ENCODE assay signal across 8 cellular contexts in genomic region chr13:101919541-101920306, GRCh38.
DNase-seq lines count a peak whose midpoint lies in the region; ATAC-seq, FAIRE-seq and TF ChIP-seq lines count a peak whose summit lies in the region.

No MANE protein-coding gene starts in this region.

- no peaks in the 10 kb centered on the region for H3K9me3 ChIP-seq in left lung

- H3K36me3 ChIP-seq in left lung, result no peaks in the 10 kb centered on the region

- FAIRE-seq in D721Med (lab: Jason Lieb, UNC), result no peak

- H3K4me1 ChIP-seq in left lung, result peaks cover 0 to 4% of the 10 kb centered on the region in 2 donors

- peak overlapping the region; percentile 42 for H3K4me3 ChIP-seq in choroid plexus epithelial cell (ENCODE audit: low read depth, low read length)
- no peak overlapping the region for H3K4me3 ChIP-seq in left lung

- peak; percentile 57 for ATAC-seq in left lung
- ATAC-seq in GM18861 (IDR thresholded peaks at IDR 0.05; ENCODE audit: unreplicated experiment), result no peak

- TF ChIP-seq CTCF in D721Med (IDR thresholded peaks at IDR 0.05; ENCODE audit: insufficient read depth, missing control alignments) (peak; percentile 21), choroid plexus epithelial cell (conservative IDR thresholded peaks at IDR 0.05; ENCODE audit: low read depth, low read length) (peak; percentile 33), left lung (IDR thresholded peaks at IDR 0.05) (no peak)

- intact Hi-C loops in left lung (cut with DNase I), result no loop called here

- no peak overlapping the region for H3K27ac ChIP-seq in left lung

- H3K27me3 ChIP-seq in left lung, result peaks cover 54 to 80% of the 10 kb centered on the region in 2 donors

- DNase-seq in D721Med (ENCODE audit: insufficient read length, low spot score) (no peak), NCI-H1417 (lab: John Stamatoyannopoulos, UW) (peak; percentile 70 to 95 (median 92)), choroid plexus epithelial cell (ENCODE audit: low read depth) (peak; percentile 61), left lung (peak in 1 of 2 donors; percentile 31), hepatic stellate cell (ENCODE audit: low spot score) (no peak), AML-193 (lab: John Stamatoyannopoulos, UW) (no peak)
- DNase-seq in activated naive CD4-positive, alpha-beta T cell treated with Interleukin-2 at 50 U/mL for 16 hours, result no peak

Comparison
In these comparisons a context has a peak if more than half of its experiments do, and no peak if none do; other contexts are left out.
1. DNase-seq: peak in NCI-H1417 (3 of 3) and choroid plexus epithelial cell (single experiment); none in D721Med (single experiment), activated naive CD4-positive, alpha-beta T cell treated with Interleukin-2 at 50 U/mL for 16 hours (single experiment), hepatic stellate cell (single experiment) and AML-193 (0 of 2).
2. CTCF ChIP-seq: peak in D721Med (single experiment) and choroid plexus epithelial cell (single experiment); none in left lung (0 of 2).